Comparison of ENCODE assay signal across 1 cellular context in the genomic region with DNA sequence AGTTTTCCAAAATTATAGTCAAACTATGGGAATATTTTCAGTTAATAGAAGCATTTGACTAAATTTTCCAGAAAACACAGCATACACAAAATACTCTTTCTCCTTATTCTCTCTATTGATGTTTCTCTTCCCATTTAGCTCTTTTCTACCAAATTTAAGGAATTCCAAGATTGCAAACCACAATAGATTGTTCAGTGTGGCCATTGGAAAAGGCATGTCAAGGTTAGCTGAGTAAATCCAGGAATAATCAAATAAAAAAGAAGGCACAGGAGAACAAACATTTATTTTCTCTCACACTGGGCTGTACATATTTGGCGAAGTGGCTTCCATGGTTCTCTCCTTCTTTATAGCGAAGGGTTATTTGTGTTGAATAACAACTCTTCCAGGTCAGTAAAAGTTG.
TF ChIP-seq lines count a peak whose summit lies in the region.

No MANE protein-coding gene starts in this region.

TF ChIP-seq in GM23338, 12 proteins besides CTCF, POLR2A, EP300 and RAD21 (continued from another document):
- no peak for TF ChIP-seq REST (IDR thresholded peaks at IDR 0.05; ENCODE audit: unreplicated experiment)
- TF ChIP-seq ZNF331 (CRISPR knock-in tag; IDR thresholded peaks at IDR 0.05; ENCODE audit: low read depth): no peak
- no peak for TF ChIP-seq CREB1 (CRISPR knock-in tag; IDR thresholded peaks at IDR 0.05; ENCODE audit: low read depth)
- TF ChIP-seq STAT1 (IDR thresholded peaks at IDR 0.05; ENCODE audit: unreplicated experiment): no peak
- TF ChIP-seq JUNB (IDR thresholded peaks at IDR 0.05; ENCODE audit: unreplicated experiment): no peak
- TF ChIP-seq POLR2AphosphoS5 (IDR thresholded peaks at IDR 0.05; ENCODE audit: low read depth): no peak
- TF ChIP-seq ZNF114 (CRISPR knock-in tag; IDR thresholded peaks at IDR 0.05): no peak
TF ChIP-seq in GM23338: peak in this region for 0.
